In genomic region chr2:7020939-7021470, GRCh38 we compare ENCODE assay signal across 12 cellular contexts.
"Had no signal": no experiment of that assay in that cellular context is flagged by ENCODE, and none has a peak within 500 bp of the region (broad histone marks: within the 10 kb centered on the region; RNA-seq: fewer than 3 reads in every experiment).

No MANE protein-coding gene starts in this region.

- H3K27me3 ChIP-seq: right atrium auricular region, suprapubic skin had no signal

- H3K4me3 Mint-ChIP-seq: activated CD4-positive, alpha-beta memory T cell treated with anti-CD3 and anti-CD28 coated beads, Interleukin-2, amount 10 ng/mL, durations not matched to agents 7 days and 5 days; activated CD4-positive, alpha-beta T cell treated with anti-CD3 and anti-CD28 coated beads for 36 hours had no signal

- H3K27me3 Mint-ChIP-seq: activated CD4-positive, alpha-beta memory T cell treated with anti-CD3 and anti-CD28 coated beads, Interleukin-2, amount 10 ng/mL, durations not matched to agents 7 days and 5 days; activated CD4-positive, alpha-beta T cell treated with anti-CD3 and anti-CD28 coated beads for 36 hours had no signal

- H3K36me3 ChIP-seq: right atrium auricular region had no signal

- DNase-seq: activated CD4-positive, alpha-beta memory T cell treated with anti-CD3 and anti-CD28 coated beads, Interleukin-2, amount 10 ng/mL, durations not matched to agents 7 days and 5 days; activated CD4-positive, alpha-beta T cell treated with anti-CD3 and anti-CD28 coated beads for 36 hours; anterior cingulate cortex; effector CD8-positive, alpha-beta T cell; left ventricle myocardium superior; mesenchymal stem cell; stimulated activated CD4-positive, alpha-beta T cell treated with anti-CD3 and anti-CD28 coated beads, Interleukin-1b, Interleukin-23, amount 100 ng/mL, for 48 hours; stimulated activated naive CD4-positive, alpha-beta T cell treated with Interleukin-2 at 50 U/mL for 16 hours had no signal

- H3K9me3 Mint-ChIP-seq: activated CD4-positive, alpha-beta memory T cell treated with anti-CD3 and anti-CD28 coated beads, Interleukin-2, amount 10 ng/mL, durations not matched to agents 7 days and 5 days had no signal

- H3K4me3 ChIP-seq: right atrium auricular region, smooth muscle cell, suprapubic skin had no signal

- H3K9me3 ChIP-seq: right atrium auricular region, suprapubic skin had no signal

- H3K4me1 Mint-ChIP-seq: activated CD4-positive, alpha-beta memory T cell treated with anti-CD3 and anti-CD28 coated beads, Interleukin-2, amount 10 ng/mL, durations not matched to agents 7 days and 5 days; activated CD4-positive, alpha-beta T cell treated with anti-CD3 and anti-CD28 coated beads for 36 hours had no signal

- ATAC-seq: activated CD4-positive, alpha-beta T cell treated with anti-CD3 and anti-CD28 coated beads for 36 hours; left ventricle myocardium superior had no signal

- H3K27ac ChIP-seq: right atrium auricular region, suprapubic skin, VCaP had no signal

- H3K4me2 ChIP-seq: smooth muscle cell had no signal

- H3K27ac Mint-ChIP-seq: activated CD4-positive, alpha-beta memory T cell treated with anti-CD3 and anti-CD28 coated beads, Interleukin-2, amount 10 ng/mL, durations not matched to agents 7 days and 5 days; activated CD4-positive, alpha-beta T cell treated with anti-CD3 and anti-CD28 coated beads for 36 hours had no signal
